8 cellular contexts compared by ENCODE assay signal in the genomic region with DNA sequence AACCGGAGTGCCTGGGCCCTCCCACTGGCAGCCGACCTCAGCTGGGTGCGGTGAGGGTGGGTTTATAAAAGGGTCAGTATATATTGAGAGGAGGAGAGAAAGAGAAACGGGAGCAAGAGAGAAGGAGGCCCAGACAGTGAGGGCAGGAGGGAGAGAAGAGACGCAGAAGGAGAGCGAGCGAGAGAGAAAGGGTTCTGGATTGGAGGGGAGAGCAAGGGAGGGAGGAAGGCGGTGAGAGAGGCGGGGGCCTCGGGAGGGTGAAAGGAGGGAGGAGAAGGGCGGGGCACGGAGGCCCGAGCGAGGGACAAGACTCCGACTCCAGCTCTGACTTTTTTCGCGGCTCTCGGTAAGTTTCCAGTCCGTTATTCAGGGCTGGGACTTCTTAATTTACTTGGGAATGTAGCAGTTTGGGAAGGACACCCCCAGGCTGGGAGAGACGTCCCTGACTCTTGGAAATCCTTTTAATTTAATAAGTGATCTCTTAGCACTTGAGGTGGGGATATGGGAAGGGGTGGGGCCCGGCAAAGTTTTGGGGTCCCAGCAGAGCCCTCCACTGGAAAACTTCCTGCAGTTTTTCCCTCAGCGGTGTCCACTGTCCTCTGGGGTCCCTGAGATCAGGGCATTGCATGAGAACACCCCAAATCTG. TPM values are rescaled to one million over a fixed set of nuclear protein-coding genes. Genes with fewer than 3 reads are reported as not detected.
A peak's percentile ranks its signal among the peaks of the same experiment; 100 is the strongest.
DNase-seq lines count a peak whose midpoint lies in the region; TF ChIP-seq lines count a peak whose summit lies in the region.

A gene with protein sequence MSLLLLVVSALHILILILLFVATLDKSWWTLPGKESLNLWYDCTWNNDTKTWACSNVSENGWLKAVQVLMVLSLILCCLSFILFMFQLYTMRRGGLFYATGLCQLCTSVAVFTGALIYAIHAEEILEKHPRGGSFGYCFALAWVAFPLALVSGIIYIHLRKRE (plus strand): TSS at position 288 of the 646 bp plus-strand sequence. CDS start 1,293 bp downstream, outside the sequence.

- peaks cover 19% of the 10 kb centered on the region for H3K36me3 Mint-ChIP-seq in IgD-negative memory B cell
- H3K36me3 Mint-ChIP-seq in brain = peaks cover 24% of the 10 kb centered on the region

- H3K4me1 Mint-ChIP-seq in IgD-negative memory B cell (peaks cover 40 to 51% (median 50%) of the 10 kb centered on the region in 3 donors), brain (peaks cover 80% of the 10 kb centered on the region)

- H3K27ac Mint-ChIP-seq in IgD-negative memory B cell = peak within 1 kb of the TSS; percentile 99 to 100 (median 99)
- H3K27ac Mint-ChIP-seq in brain = peak within 1 kb of the TSS; percentile 87 to 98 (median 95)

- TF ChIP-seq CTCF in brain (conservative IDR thresholded peaks at IDR 0.05) = no peak

- H3K4me3 Mint-ChIP-seq in IgD-negative memory B cell = peak within 1 kb of the TSS; percentile 83 to 98 (median 96)
- peak within 1 kb of the TSS; percentile 73 to 93 (median 83) for H3K4me3 Mint-ChIP-seq in brain

- H3K9me3 Mint-ChIP-seq in IgD-negative memory B cell (no peaks in the 10 kb centered on the region), brain (peaks cover 0 to 18% (median 5%) of the 10 kb centered on the region in 5 experiments)

- H3K27me3 Mint-ChIP-seq in IgD-negative memory B cell = no peaks in the 10 kb centered on the region
- no peaks in the 10 kb centered on the region for H3K27me3 Mint-ChIP-seq in brain

- peak; percentile 78 for DNase-seq in CMK (ENCODE audit: low read depth)
- DNase-seq in UCSD-AML1 (lab: John Stamatoyannopoulos, UW; ENCODE audit: unreplicated experiment) = peak; percentile 69
- DNase-seq in iPS-NIHi7 (ENCODE audit: extremely low spot score) = peak; percentile 75
- peak; percentile 91 for DNase-seq in stimulated activated CD4-positive, alpha-beta T cell treated with anti-CD3 and anti-CD28 coated beads, Interleukin-15, amount 100 ng/mL, for 24 hours
- DNase-seq in occipital lobe (lab: John Stamatoyannopoulos, UW) = no peak
- no peak for DNase-seq in NCI-H774 (lab: John Stamatoyannopoulos, UW)

RNA-seq across cellular contexts. Expression of the gene that starts here (rescaled TPM):
- 586 TPM for polyA plus RNA-seq in IgD-negative memory B cell
- 24.9 TPM for polyA plus RNA-seq in brain (ENCODE audit: insufficient read depth, low read depth, low replicate concordance)
- total RNA-seq in occipital lobe = 7.0 TPM

Comparison
In these comparisons a context has a peak if more than half of its experiments do, and no peak if none do; other contexts are left out.
1. RNA of the gene that starts here (polyA plus RNA-seq): 586 TPM in IgD-negative memory B cell (single experiment); 24.9 TPM in brain (single experiment); every median in the first group is over 10 times any median in the second.
2. DNase-seq: peak in CMK (single experiment), UCSD-AML1 (single experiment), iPS-NIHi7 (single experiment) and stimulated activated CD4-positive, alpha-beta T cell treated with anti-CD3 and anti-CD28 coated beads, Interleukin-15, amount 100 ng/mL, for 24 hours (single experiment); none in occipital lobe (single experiment) and NCI-H774 (single experiment).